In genomic region chr3:5388091-5388490, GRCh38 we compare ENCODE assay signal across 22 cellular contexts.
"Had no signal": no experiment of that assay in that cellular context is flagged by ENCODE, and none has a peak within 500 bp of the region (broad histone marks: within the 10 kb centered on the region; RNA-seq: fewer than 3 reads in every experiment).

No MANE protein-coding gene starts in this region.

- DNase-seq: activated CD4-positive, alpha-beta memory T cell treated with anti-CD3 and anti-CD28 coated beads, Interleukin-2, amount 10 ng/mL, durations not matched to agents 7 days and 5 days; activated CD4-positive, alpha-beta T cell treated with anti-CD3 and anti-CD28 coated beads, Interleukin-2, amount 10 ng/mL, durations not matched to agents 24 days and 14 days; activated CD4-positive, CD25-positive, alpha-beta regulatory T cell treated with anti-CD3 and anti-CD28 coated beads, Interleukin-2, amount 50 U/mL, for 72 hours; activated CD8-positive, alpha-beta memory T cell treated with anti-CD3 and anti-CD28 coated beads, Interleukin-2, amount 50 U/mL, for 48 hours; activated gamma-delta T cell; activated naive CD4-positive, alpha-beta T cell treated with anti-CD3 and anti-CD28 coated beads, Interleukin-2, amount 50 U/mL, for 16 hours; activated T-cell treated with anti-CD3 and anti-CD28 coated beads, Interleukin-2, amount 50 U/mL, for 24 hours; amniotic stem cell; brain microvascular endothelial cell; central memory CD4-positive, alpha-beta T cell; endodermal cell; esophagus squamous epithelium; left ventricle myocardium inferior; posterior cingulate gyrus; right cardiac atrium; spleen; stimulated activated naive CD4-positive, alpha-beta T cell treated with Interleukin-2 at 50 U/mL for 16 hours; T-helper 2 cell; uterus had no signal

- H3K4me1 ChIP-seq: left ventricle myocardium inferior, tibial nerve, uterus had no signal

- H3K27me3 ChIP-seq: brain microvascular endothelial cell, esophagus squamous epithelium, spleen, tibial nerve, uterus had no signal

- FAIRE-seq: astrocyte, frontal cortex had no signal

- ATAC-seq: right cardiac atrium had no signal

- H3K9me3 ChIP-seq: esophagus squamous epithelium, left ventricle myocardium inferior, spleen, uterus had no signal

- H3K27ac ChIP-seq: brain microvascular endothelial cell, esophagus squamous epithelium, left ventricle myocardium inferior, spleen, tibial nerve, uterus had no signal

- H3K36me3 ChIP-seq: brain microvascular endothelial cell, esophagus squamous epithelium, left ventricle myocardium inferior, spleen, tibial nerve, uterus had no signal

- H3K4me3 ChIP-seq: esophagus squamous epithelium, left ventricle myocardium inferior, spleen, tibial nerve, uterus had no signal
